In the genomic region with DNA sequence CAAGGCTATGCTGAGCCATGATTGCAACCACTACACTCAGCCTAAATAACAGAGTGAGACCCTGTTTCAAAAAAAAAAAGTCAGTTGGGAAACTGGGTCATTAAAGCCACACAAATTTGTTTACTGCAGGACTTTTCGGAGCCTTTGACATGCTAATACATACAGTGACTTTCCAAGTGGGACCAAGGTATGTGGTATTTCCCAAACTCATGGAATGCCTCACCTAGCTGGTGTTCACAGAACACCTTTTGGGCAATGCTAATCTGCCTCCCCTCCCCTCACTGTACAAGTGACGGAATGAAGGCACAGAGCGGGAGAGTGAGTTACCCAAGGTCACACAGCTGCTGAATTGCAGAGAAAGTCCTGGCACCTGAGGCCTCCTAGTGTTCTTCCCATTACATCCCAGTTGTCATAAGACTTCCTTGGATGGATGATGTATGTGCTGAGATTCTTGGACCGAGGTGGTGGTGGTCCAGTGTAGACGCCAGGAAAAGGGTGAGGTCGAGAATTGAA, we compare ENCODE assay signal across 20 cellular contexts. TPM values are rescaled to one million over a fixed set of nuclear protein-coding genes. Genes with fewer than 3 reads are reported as not detected.
A peak's percentile ranks its signal among the peaks of the same experiment; 100 is the strongest.
DNase-seq lines count a peak whose midpoint lies in the region; ATAC-seq and TF ChIP-seq lines count a peak whose summit lies in the region.
"Had no signal": no experiment of that assay in that cellular context is flagged by ENCODE, and none has a peak within 500 bp of the region (broad histone marks: within the 10 kb centered on the region; RNA-seq: fewer than 3 reads in every experiment).

No MANE protein-coding gene starts in this region.

- intact Hi-C loops in upper lobe of right lung (cut with DNase I) = no loop called here

- no peak overlapping the region for H3K9ac ChIP-seq in neural progenitor cell

- H2AFZ ChIP-seq in neural progenitor cell (replicated peaks) = no peak overlapping the region

- H3K36me3 ChIP-seq in neural progenitor cell (no peaks in the 10 kb centered on the region), upper lobe of right lung (peaks cover 51% of the 10 kb centered on the region)

- H4K20me1 ChIP-seq in neural progenitor cell (ENCODE audit: low read depth) = no peaks in the 10 kb centered on the region

- no peak overlapping the region for H3K4me2 ChIP-seq in neural progenitor cell

- H3K27me3 Mint-ChIP-seq in HFFc6 (ENCODE audit: insufficient read depth) (peaks cover 14% of the 10 kb centered on the region), neural progenitor cell (ENCODE audit: insufficient read depth, low read depth) (peaks cover 2% of the 10 kb centered on the region)

- in situ Hi-C loops in KBM-7 (cut with MboI; ENCODE audit: low pct_unique_long_range_greater_than_20kb, low sequenced_read_pairs) = no loop called here

- no peak for DNase-seq in HFFc6
- DNase-seq in coronary artery (ENCODE audit: low spot score) = no peak
- no peak for DNase-seq in neural progenitor cell (ENCODE audit: low spot score)
- peak; percentile 25 for DNase-seq in upper lobe of right lung
- no peak for DNase-seq in KBM-7
- DNase-seq: activated CD4-positive, alpha-beta T cell treated with anti-CD3 and anti-CD28 coated beads, Interleukin-2, amount 50 U/mL, for 4 hours; activated CD8-positive, alpha-beta memory T cell treated with anti-CD3 and anti-CD28 coated beads, Interleukin-2, amount 50 U/mL, for 48 hours; activated effector memory CD4-positive, alpha-beta T cell treated with Interleukin-2 at 50 U/mL for 16 hours; Caco-2; NCI-H1105 treated with DMSO at 0.1 percent for 48 hours; NCI-H226; NCI-H774 had no signal

- H3K27ac Mint-ChIP-seq in HFFc6 = 0 out of 2 replicates have a peak overlapping the region, but pooled peaks have one; percentile 69
- peak overlapping the region; percentile 63 for H3K27ac Mint-ChIP-seq in neural progenitor cell
- H3K27ac Mint-ChIP-seq: activated naive CD8-positive, alpha-beta T cell treated with anti-CD3 and anti-CD28 coated beads, Interleukin-2, amount 50 U/mL, for 24 hours; progenitor cell of endocrine pancreas; T-helper 2 cell treated with Interferon-gamma antibody and Interleukin-4, amounts not matched to agents 5 μg/mL and 100 μg/mL, for 36 hours had no signal

- H3K9me3 ChIP-seq in neural progenitor cell (ENCODE audit: low read depth) (no peaks in the 10 kb centered on the region), upper lobe of right lung (no peaks in the 10 kb centered on the region)
- H3K9me3 ChIP-seq: Caco-2 had no signal

- H3K27me3 ChIP-seq in neural progenitor cell (peaks cover 5% of the 10 kb centered on the region), upper lobe of right lung (no peaks in the 10 kb centered on the region)

- H3K9me3 Mint-ChIP-seq in HFFc6 (no peaks in the 10 kb centered on the region), neural progenitor cell (no peaks in the 10 kb centered on the region)
- H3K9me3 Mint-ChIP-seq: activated naive CD8-positive, alpha-beta T cell treated with anti-CD3 and anti-CD28 coated beads, Interleukin-2, amount 50 U/mL, for 24 hours; mesothelial cell of epicardium; neural crest cell; T-helper 2 cell treated with Interferon-gamma antibody and Interleukin-4, amounts not matched to agents 5 μg/mL and 100 μg/mL, for 36 hours had no signal

- H3F3A ChIP-seq in neural progenitor cell (ENCODE audit: low read depth) = peaks cover 6% of the 10 kb centered on the region

- no peak overlapping the region for H3K4me3 Mint-ChIP-seq in HFFc6
- no peak overlapping the region for H3K4me3 Mint-ChIP-seq in neural progenitor cell
- H3K4me3 Mint-ChIP-seq: activated naive CD8-positive, alpha-beta T cell treated with anti-CD3 and anti-CD28 coated beads, Interleukin-2, amount 50 U/mL, for 24 hours; mesothelial cell of epicardium; neural crest cell; T-helper 2 cell treated with Interferon-gamma antibody and Interleukin-4, amounts not matched to agents 5 μg/mL and 100 μg/mL, for 36 hours had no signal

- H3K4me3 ChIP-seq in coronary artery (peak overlapping the region; percentile 19), neural progenitor cell (no peak overlapping the region), upper lobe of right lung (no peak overlapping the region)

- ATAC-seq in upper lobe of right lung (no peak), GM21360 (IDR thresholded peaks at IDR 0.05; ENCODE audit: unreplicated experiment) (no peak), HG03460 (IDR thresholded peaks at IDR 0.05; ENCODE audit: unreplicated experiment) (no peak)

- H3K4me1 Mint-ChIP-seq in HFFc6 (ENCODE audit: low read depth) (peaks cover 37% of the 10 kb centered on the region), neural progenitor cell (peaks cover 23% of the 10 kb centered on the region)

- no peaks in the 10 kb centered on the region for H3K79me2 ChIP-seq in neural progenitor cell (ENCODE audit: low read depth)

- no peaks in the 10 kb centered on the region for H3K4me1 ChIP-seq in neural progenitor cell
- peaks cover 36% of the 10 kb centered on the region for H3K4me1 ChIP-seq in upper lobe of right lung
- H3K4me1 ChIP-seq: Caco-2 had no signal

- H3K27ac ChIP-seq in coronary artery = peak overlapping the region in 1 of 2 donors; percentile 66
- H3K27ac ChIP-seq in neural progenitor cell = no peak overlapping the region
- no peak overlapping the region for H3K27ac ChIP-seq in upper lobe of right lung
- H3K27ac ChIP-seq: HL-60 had no signal

- TF ChIP-seq CTCF in HFFc6 (IDR thresholded peaks at IDR 0.05) = no peak
- no peak for TF ChIP-seq CTCF in coronary artery (IDR thresholded peaks at IDR 0.05)
- TF ChIP-seq CTCF in neural progenitor cell (IDR thresholded peaks at IDR 0.05) = no peak
- no peak for TF ChIP-seq CTCF in upper lobe of right lung (IDR thresholded peaks at IDR 0.05)

- H3K36me3 Mint-ChIP-seq in HFFc6 (ENCODE audit: low read depth) (peaks cover 28% of the 10 kb centered on the region), neural progenitor cell (peaks cover 8% of the 10 kb centered on the region)

RNA-seq across cellular contexts. Expression of a gene that starts 30.7 kb away (rescaled TPM):
- 10 to 100 TPM; 34.4 to 53.0 (median 45.5) TPM for total RNA-seq in HFFc6 (2021; fragmentation: NEBNext Ultra II Directional; extraction: Animal tissue kit (Norgen Biotek cat#: 25700))
- 0.43 TPM in 1 of 2 replicates, not detected in the other for total RNA-seq in neural progenitor cell (ENCODE audit: low replicate concordance)
- 93.6 TPM for total RNA-seq in upper lobe of right lung
- total RNA-seq: Caco-2 had no signal

Comparison
In these comparisons a context has a peak if more than half of its experiments do, and no peak if none do; other contexts are left out.
1. RNA of a gene that starts 30.7 kb away (total RNA-seq): 93.6 TPM in upper lobe of right lung (single experiment) and 34.4 to 53.0 TPM in HFFc6; 0.43 TPM in neural progenitor cell; every median in the first group is over 10 times any median in the second.